Comparison of ENCODE assay signal across 18 cellular contexts in the genomic region with DNA sequence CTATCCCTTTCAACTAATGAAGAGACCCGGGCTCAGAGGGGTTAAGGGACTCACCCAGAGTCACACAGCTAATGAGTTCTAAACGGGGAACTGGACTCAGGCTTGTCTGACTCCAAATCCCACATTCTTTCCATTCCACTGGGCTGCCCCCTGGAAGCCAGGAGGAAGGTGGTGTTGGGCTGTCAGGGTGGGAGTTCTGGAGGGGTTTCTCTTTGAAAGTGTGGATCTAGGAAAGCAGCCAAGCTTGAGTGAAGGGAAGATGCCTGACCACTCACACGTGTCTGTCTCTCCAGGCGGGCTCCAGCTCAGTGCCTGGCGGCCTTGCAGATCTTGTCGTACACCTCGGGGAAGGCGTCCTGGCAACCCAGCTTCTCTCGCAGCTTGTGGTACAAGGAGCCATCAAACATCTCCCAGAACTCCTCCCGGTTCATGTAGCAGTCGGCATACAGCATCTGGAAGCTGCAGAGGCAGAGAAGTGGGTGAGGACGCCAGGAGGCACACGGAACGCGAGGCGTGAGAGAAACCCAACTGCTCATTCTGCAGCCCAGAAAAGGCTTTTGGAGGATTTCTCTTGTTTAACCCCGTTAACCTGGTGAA. TPM values are rescaled to one million over a fixed set of nuclear protein-coding genes. Genes with fewer than 3 reads are reported as not detected.
A peak's percentile ranks its signal among the peaks of the same experiment; 100 is the strongest.
DNase-seq lines count a peak whose midpoint lies in the region; ATAC-seq, FAIRE-seq and TF ChIP-seq lines count a peak whose summit lies in the region.
"Had no signal": no experiment of that assay in that cellular context is flagged by ENCODE, and none has a peak within 500 bp of the region (broad histone marks: within the 10 kb centered on the region; RNA-seq: fewer than 3 reads in every experiment).

No MANE protein-coding gene starts in this region.

- no peak for ATAC-seq in HG03442 (IDR thresholded peaks at IDR 0.05; ENCODE audit: unreplicated experiment)

- no peak overlapping the region for H3K4me3 ChIP-seq in subcutaneous abdominal adipose tissue (ENCODE audit: low read depth in 1 of 5, low read length in 5 of 5)

- peaks cover 45% of the 10 kb centered on the region for H3K36me3 Mint-ChIP-seq in chondrocyte (ENCODE audit: low read depth)
- peaks cover 45% of the 10 kb centered on the region for H3K36me3 Mint-ChIP-seq in activated CD4-positive, alpha-beta memory T cell treated with anti-CD3 and anti-CD28 coated beads for 36 hours

- CTCF ChIA-PET in activated CD4-positive, alpha-beta memory T cell treated with anti-CD3 and anti-CD28 coated beads for 36 hours (lab: Charles Lee), result no interaction called here

- H3K4me1 ChIP-seq in subcutaneous abdominal adipose tissue (ENCODE audit: control insufficient read depth in 5 of 5, insufficient read depth in 5 of 5, low read length in 5 of 5), result peaks cover 6 to 34% (median 29%) of the 10 kb centered on the region in 5 donors

- H3K27me3 ChIP-seq in subcutaneous abdominal adipose tissue (ENCODE audit: control insufficient read depth in 5 of 5, insufficient read depth in 4 of 5, low read length in 5 of 5), result no peaks in the 10 kb centered on the region

- peaks cover 0 to 41% (median 26%) of the 10 kb centered on the region in 5 donors for H3K36me3 ChIP-seq in subcutaneous abdominal adipose tissue (ENCODE audit: control insufficient read depth in 5 of 5, insufficient read depth in 5 of 5, low read length in 5 of 5)

- H3K9me3 Mint-ChIP-seq in chondrocyte (ENCODE audit: low read depth), result no peaks in the 10 kb centered on the region
- no peaks in the 10 kb centered on the region for H3K9me3 Mint-ChIP-seq in activated CD4-positive, alpha-beta memory T cell treated with anti-CD3 and anti-CD28 coated beads for 36 hours

- DNase-seq in RCC 7860 (ENCODE audit: low spot score) (no peak), chondrocyte (ENCODE audit: low spot score) (peak; percentile 69), left kidney (ENCODE audit: low read depth, low spot score) (peak; percentile 22), cortex of kidney (lab: John Stamatoyannopoulos, UW) (no peak)
- no peak for DNase-seq in activated CD4-positive, alpha-beta memory T cell treated with anti-CD3 and anti-CD28 coated beads for 36 hours
- DNase-seq: CD4-positive, alpha-beta memory T cell; DMS79 treated with DMSO at 0.1 percent for 48 hours; Kasumi-1; NCI-H1105; NCI-H1694; NK-92 treated with Interleukin-12 subunit alpha and Interleukin-12 subunit beta, amount 100 ng/mL, for 24 hours; SIG-M5 had no signal

- H3K9me3 ChIP-seq in subcutaneous abdominal adipose tissue (ENCODE audit: control insufficient read depth in 5 of 5, low read length in 5 of 5), result no peaks in the 10 kb centered on the region

- POLR2A ChIA-PET in activated CD4-positive, alpha-beta memory T cell treated with anti-CD3 and anti-CD28 coated beads for 36 hours (lab: Charles Lee), result no interaction called here

- no peak overlapping the region for H3K27ac Mint-ChIP-seq in chondrocyte (ENCODE audit: unreplicated experiment)
- H3K27ac Mint-ChIP-seq in activated CD4-positive, alpha-beta memory T cell treated with anti-CD3 and anti-CD28 coated beads for 36 hours, result no peak overlapping the region

- no peak overlapping the region for H3K9ac ChIP-seq in subcutaneous abdominal adipose tissue (ENCODE audit: low read length in 5 of 5)

- peak overlapping the region; percentile 69 for H3K27ac ChIP-seq in subcutaneous abdominal adipose tissue (ENCODE audit: low read depth, low read length)

- no peak for TF ChIP-seq CTCF in chondrocyte (IDR thresholded peaks at IDR 0.05)

- FAIRE-seq in RCC 7860 (lab: Jason Lieb, UNC), result peak; percentile 63
- FAIRE-seq: H54 had no signal

- H3K4me3 Mint-ChIP-seq in chondrocyte (ENCODE audit: unreplicated experiment), result no peak overlapping the region
- no peak overlapping the region for H3K4me3 Mint-ChIP-seq in activated CD4-positive, alpha-beta memory T cell treated with anti-CD3 and anti-CD28 coated beads for 36 hours
- H3K4me3 Mint-ChIP-seq: CD4-positive, alpha-beta memory T cell had no signal

- H3K27me3 Mint-ChIP-seq in chondrocyte (ENCODE audit: low read depth), result no peaks in the 10 kb centered on the region
- H3K27me3 Mint-ChIP-seq in activated CD4-positive, alpha-beta memory T cell treated with anti-CD3 and anti-CD28 coated beads for 36 hours, result no peaks in the 10 kb centered on the region
- H3K27me3 Mint-ChIP-seq: CD4-positive, alpha-beta memory T cell had no signal

- peaks cover 16% of the 10 kb centered on the region for H3K4me1 Mint-ChIP-seq in chondrocyte (ENCODE audit: low read depth)
- no peaks in the 10 kb centered on the region for H3K4me1 Mint-ChIP-seq in activated CD4-positive, alpha-beta memory T cell treated with anti-CD3 and anti-CD28 coated beads for 36 hours (ENCODE audit: low read depth)
- H3K4me1 Mint-ChIP-seq: CD4-positive, alpha-beta memory T cell had no signal

- intact Hi-C loops in activated CD4-positive, alpha-beta memory T cell treated with anti-CD3 and anti-CD28 coated beads for 36 hours (cut with micrococcal nuclease), result no loop called here

RNA-seq across cellular contexts. Expression of a gene that starts 35.0 kb away (rescaled TPM):
- 120 to 129 TPM (median 124 TPM) in 3 replicates for total RNA-seq in chondrocyte
- total RNA-seq in activated CD4-positive, alpha-beta memory T cell treated with anti-CD3 and anti-CD28 coated beads for 36 hours, result 10 to 100 TPM; 72.6 to 75.1 TPM

RNA-seq across cellular contexts. Expression of a gene that starts 50.9 kb away (rescaled TPM):
- total RNA-seq in chondrocyte, result not detected in 3 replicates
- total RNA-seq in activated CD4-positive, alpha-beta memory T cell treated with anti-CD3 and anti-CD28 coated beads for 36 hours, result 1 to 10 TPM; 4.6 to 5.3 TPM
- total RNA-seq: G401, OCI-LY7, RPMI7951 had no signal

Comparison
In these comparisons a context has a peak if more than half of its experiments do, and no peak if none do; other contexts are left out.
1. DNase-seq: peak in chondrocyte (single experiment) and left kidney (single experiment); none in RCC 7860 (single experiment), activated CD4-positive, alpha-beta memory T cell treated with anti-CD3 and anti-CD28 coated beads for 36 hours (single experiment) and cortex of kidney (single experiment).